In the genomic region with DNA sequence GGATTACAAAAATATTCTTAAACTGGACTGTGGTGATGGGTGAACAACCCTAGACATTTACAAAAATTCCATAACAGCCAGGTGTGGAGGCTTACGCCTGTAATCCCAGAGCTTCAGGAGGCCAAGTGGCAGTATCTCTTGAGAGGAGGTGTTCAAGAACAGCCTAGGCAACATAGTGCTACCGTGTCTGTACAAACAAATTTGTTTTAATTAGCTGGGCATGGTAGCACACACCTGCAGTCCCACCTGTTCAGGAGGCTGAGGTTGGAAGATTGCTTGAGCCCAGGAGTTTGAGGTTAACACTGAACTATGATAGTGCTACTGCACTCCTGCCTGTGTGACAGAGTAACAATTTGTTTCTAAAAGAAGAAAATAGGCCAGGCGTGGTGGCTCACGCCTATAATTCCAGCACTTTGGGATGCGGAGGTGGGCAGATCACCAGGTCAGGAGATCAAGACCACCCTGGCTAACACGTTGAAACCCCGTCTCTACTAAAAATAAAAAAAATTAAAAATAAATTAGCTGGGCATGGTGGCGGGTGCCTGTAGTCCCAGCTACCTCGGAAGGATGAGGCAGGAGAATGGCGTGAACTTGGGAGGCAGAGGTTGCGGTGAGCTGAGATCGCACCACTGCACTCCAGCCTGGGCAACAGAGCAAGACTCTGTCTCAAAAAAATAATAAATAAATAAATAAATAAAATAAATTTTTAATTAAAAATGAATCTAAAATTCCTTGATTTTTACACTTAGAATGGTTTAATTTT, we compare ENCODE assay signal across 15 cellular contexts. TPM values are rescaled to one million over a fixed set of nuclear protein-coding genes. Genes with fewer than 3 reads are reported as not detected.
DNase-seq lines count a peak whose midpoint lies in the region; ATAC-seq and TF ChIP-seq lines count a peak whose summit lies in the region.
"Had no signal": no experiment of that assay in that cellular context is flagged by ENCODE, and none has a peak within 500 bp of the region (broad histone marks: within the 10 kb centered on the region; RNA-seq: fewer than 3 reads in every experiment).

No MANE protein-coding gene starts in this region.

- H3K9me3 ChIP-seq in cardiac muscle cell (ENCODE audit: low read depth) (no peaks in the 10 kb centered on the region), left ventricle myocardium inferior (replicated peaks) (no peaks in the 10 kb centered on the region), mucosa of descending colon (no peaks in the 10 kb centered on the region), uterus (no peaks in the 10 kb centered on the region)
- H3K9me3 ChIP-seq: HAP-1 had no signal

- H3K27ac ChIP-seq in cardiac muscle cell (peak overlapping the region; percentile 37), left ventricle myocardium inferior (replicated peaks) (no peak overlapping the region), uterus (no peak overlapping the region)
- H3K27ac ChIP-seq: RWPE1 had no signal

- intact Hi-C loops in left ventricle myocardium inferior (cut with micrococcal nuclease) (no loop called here), mucosa of descending colon (cut with DNase I, micrococcal nuclease) (no loop called here), uterus (cut with DNase I; ENCODE audit: low total_unique reads) (no loop called here)

- no peaks in the 10 kb centered on the region for H3K4me1 ChIP-seq in cardiac muscle cell (ENCODE audit: low read depth)
- peaks cover 68% of the 10 kb centered on the region for H3K4me1 ChIP-seq in left ventricle myocardium inferior
- peaks cover 16% of the 10 kb centered on the region for H3K4me1 ChIP-seq in mucosa of descending colon (ENCODE audit: low read depth)
- no peaks in the 10 kb centered on the region for H3K4me1 ChIP-seq in uterus

- no peaks in the 10 kb centered on the region for H3K36me3 ChIP-seq in cardiac muscle cell
- H3K36me3 ChIP-seq in left ventricle myocardium inferior = no peaks in the 10 kb centered on the region
- H3K36me3 ChIP-seq in mucosa of descending colon (ENCODE audit: low read depth) = no peaks in the 10 kb centered on the region
- no peaks in the 10 kb centered on the region for H3K36me3 ChIP-seq in uterus
- H3K36me3 ChIP-seq: HAP-1 had no signal

- H3K27me3 ChIP-seq in cardiac muscle cell (no peaks in the 10 kb centered on the region), left ventricle myocardium inferior (ENCODE audit: low read depth) (no peaks in the 10 kb centered on the region), uterus (no peaks in the 10 kb centered on the region)

- DNase-seq in cardiac muscle cell (ENCODE audit: low read depth in 1 of 2, low spot score in 1 of 2) (no peak), left ventricle myocardium inferior (no peak), NCI-H774 (lab: John Stamatoyannopoulos, UW) (peak; percentile 12), mucosa of descending colon (no peak), SW 1271 (lab: John Stamatoyannopoulos, UW) (no peak), uterus (no peak)
- no peak for DNase-seq in activated naive CD4-positive, alpha-beta T cell (lab: John Stamatoyannopoulos, UW)
- DNase-seq: ACHN, AML-193, NCI-H2029 treated with DMSO at 0.1 percent for 48 hours, NCI-H2227 treated with DMSO at 0.1 percent for 48 hours, NCI-H524, PC-3 had no signal

- ATAC-seq in mucosa of descending colon = peak; percentile 59
- ATAC-seq: PC-3 had no signal

- TF ChIP-seq CTCF in cardiac muscle cell (IDR thresholded peaks at IDR 0.05; ENCODE audit: low read depth, low read length) = no peak
- TF ChIP-seq CTCF in left ventricle myocardium inferior (IDR thresholded peaks at IDR 0.05; ENCODE audit: borderline replicate concordance) = no peak
- no peak for TF ChIP-seq CTCF in mucosa of descending colon (IDR thresholded peaks at IDR 0.05)
- no peak for TF ChIP-seq CTCF in uterus (IDR thresholded peaks at IDR 0.05)

- no peak for TF ChIP-seq POLR2A in uterus (IDR thresholded peaks at IDR 0.05)

- no peak overlapping the region for H3K4me3 ChIP-seq in cardiac muscle cell
- H3K4me3 ChIP-seq in left ventricle myocardium inferior = no peak overlapping the region
- H3K4me3 ChIP-seq in mucosa of descending colon = no peak overlapping the region
- H3K4me3 ChIP-seq in uterus = no peak overlapping the region
- H3K4me3 ChIP-seq: HAP-1 had no signal

RNA-seq across cellular contexts. Expression of a gene that starts 37.1 kb away (rescaled TPM):
- total RNA-seq in cardiac muscle cell (37.9 and 74.6 TPM in 2 replicates), left ventricle myocardium inferior (15.7 TPM), mucosa of descending colon (10 to 100 TPM; 25.9 to 40.5 (median 37.3) TPM), uterus (10 to 100 TPM; 21.0 to 69.4 (median 50.4) TPM)
- 33.8 and 34.2 TPM in 2 replicates for polyA plus RNA-seq in cardiac muscle cell

RNA-seq across cellular contexts. Expression of a gene that starts 37.4 kb away (rescaled TPM):
- total RNA-seq in cardiac muscle cell (14.9 and 17.4 TPM in 2 replicates), left ventricle myocardium inferior (30.2 TPM), mucosa of descending colon (10 to 100 TPM; 26.4 to 40.8 (median 34.1) TPM), uterus (10 to 100 TPM in 3 of 4 donors, 1 to 10 TPM in 1; 10.0 to 40.2 (median 25.6) TPM)
- 66.9 and 73.2 TPM in 2 replicates for polyA plus RNA-seq in cardiac muscle cell
